Comparison of ENCODE assay signal across 8 cellular contexts in the genomic region with DNA sequence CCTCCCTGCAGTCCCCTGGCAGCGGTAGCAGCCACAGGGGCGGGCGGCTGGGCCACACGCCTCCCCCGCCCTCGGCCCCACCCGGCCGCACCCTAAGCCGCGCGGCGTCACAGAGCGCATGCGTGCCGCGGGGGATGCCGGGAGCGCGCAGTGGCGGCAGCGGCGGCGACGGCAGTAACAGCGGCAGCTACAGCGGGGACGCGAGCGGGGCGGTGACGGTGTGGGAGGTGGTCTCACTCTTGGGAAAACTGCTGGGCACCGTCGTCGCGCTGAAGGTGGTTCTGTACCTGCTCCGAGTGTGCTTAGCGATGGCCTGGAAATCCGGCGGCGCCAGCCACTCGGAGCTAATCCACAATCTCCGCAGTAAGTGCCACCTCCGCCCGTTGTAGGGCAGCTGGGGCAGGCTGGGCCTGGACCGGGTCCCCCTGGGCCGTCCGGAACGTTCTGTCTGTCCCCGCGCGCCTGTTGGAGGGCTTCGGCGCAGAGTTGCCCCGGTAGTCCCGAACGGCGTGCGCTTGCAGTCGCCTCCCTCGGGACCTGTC. TPM values are rescaled to one million over a fixed set of nuclear protein-coding genes. Genes with fewer than 3 reads are reported as not detected.
DNase-seq lines count a peak whose midpoint lies in the region; ATAC-seq and TF ChIP-seq lines count a peak whose summit lies in the region.

A gene (plus strand): TSS at position 148 of the 542 bp plus-strand sequence. CDS start 161 bp downstream, at position 309.

- peak within 1 kb of the TSS; percentile 83 for H3K27ac Mint-ChIP-seq in activated CD4-positive, alpha-beta memory T cell treated with anti-CD3 and anti-CD28 coated beads for 36 hours

- CTCF ChIA-PET in activated CD4-positive, alpha-beta memory T cell treated with anti-CD3 and anti-CD28 coated beads for 36 hours (lab: Charles Lee) = interaction anchor here (1.9 kb wide), 1 partner anchor 32 kb away, joined by 5 read pairs; a partner anchor contains a TSS

- TF ChIP-seq POLR2A in lower leg skin (IDR thresholded peaks at IDR 0.05) = no peak

- DNase-seq in CD1c-positive myeloid dendritic cell (ENCODE audit: extremely low spot score) (peak; percentile 98), NCI-H774 (lab: John Stamatoyannopoulos, UW) (peak; percentile 95), dorsolateral prefrontal cortex (peak; percentile 77 to 97 (median 86)), lower leg skin (ENCODE audit: low spot score in 2 of 2) (peak; percentile 84 to 97)
- DNase-seq in activated CD4-positive, alpha-beta memory T cell treated with anti-CD3 and anti-CD28 coated beads for 36 hours = peak; percentile 94
- peak; percentile 83 to 87 for DNase-seq in stimulated activated CD4-positive, alpha-beta T cell treated with anti-CD3 and anti-CD28 coated beads, Interleukin-4, amount 100 ng/mL, for 48 hours (ENCODE audit: low read depth in 2 of 2)

- ATAC-seq in GM19395 (IDR thresholded peaks at IDR 0.05; ENCODE audit: unreplicated experiment) = peak; percentile 82
- peak; percentile 80 for ATAC-seq in HG03558 (IDR thresholded peaks at IDR 0.05; ENCODE audit: extremely low read depth, unreplicated experiment)

- H3K4me3 Mint-ChIP-seq in activated CD4-positive, alpha-beta memory T cell treated with anti-CD3 and anti-CD28 coated beads for 36 hours = peak within 1 kb of the TSS; percentile 87

- H3K4me3 ChIP-seq in dorsolateral prefrontal cortex = peak within 1 kb of the TSS; percentile 56 to 100 (median 97)
- peak within 1 kb of the TSS; percentile 80 for H3K4me3 ChIP-seq in lower leg skin (ENCODE audit: low read depth, poor library complexity, severe bottlenecking)

- intact Hi-C loops in activated CD4-positive, alpha-beta memory T cell treated with anti-CD3 and anti-CD28 coated beads for 36 hours (cut with micrococcal nuclease) = loop anchor here (1.0 to 10.0 kb wide), 5 partner anchors 101 to 262 kb away; a partner anchor contains a TSS
- intact Hi-C loops in dorsolateral prefrontal cortex (cut with DNase I) (loop anchor here (2.0 to 10.0 kb wide), 6 partner anchors 65 to 185 kb away; a partner anchor contains a TSS), lower leg skin (cut with DNase I; ENCODE audit: low total_unique reads) (no loop called here)

- POLR2A ChIA-PET in activated CD4-positive, alpha-beta memory T cell treated with anti-CD3 and anti-CD28 coated beads for 36 hours (lab: Charles Lee) = interaction anchor here (0.6 to 2.0 kb wide), 3 partner anchors 32 to 260 kb away, joined by 3 to 15 read pairs (median 5); a partner anchor contains a TSS

- peak in 37 of 56 donors; percentile 7 to 50 (median 30) for TF ChIP-seq CTCF in dorsolateral prefrontal cortex (IDR thresholded peaks at IDR 0.05 in 54 of 56, conservative IDR thresholded peaks at IDR 0.05 in 2 of 56; ENCODE audit: low read depth in 1 of 56, partially characterized antibody in 56 of 56)
- TF ChIP-seq CTCF in lower leg skin (IDR thresholded peaks at IDR 0.05) = no peak

- H3K4me1 Mint-ChIP-seq in activated CD4-positive, alpha-beta memory T cell treated with anti-CD3 and anti-CD28 coated beads for 36 hours (ENCODE audit: low read depth) = peaks cover 48% of the 10 kb centered on the region

- H3K36me3 Mint-ChIP-seq in activated CD4-positive, alpha-beta memory T cell treated with anti-CD3 and anti-CD28 coated beads for 36 hours = peaks cover 6% of the 10 kb centered on the region

- H3K9me3 Mint-ChIP-seq in activated CD4-positive, alpha-beta memory T cell treated with anti-CD3 and anti-CD28 coated beads for 36 hours = no peaks in the 10 kb centered on the region

- H3K27me3 Mint-ChIP-seq in activated CD4-positive, alpha-beta memory T cell treated with anti-CD3 and anti-CD28 coated beads for 36 hours = no peaks in the 10 kb centered on the region

- no peaks in the 10 kb centered on the region for H3K27me3 ChIP-seq in dorsolateral prefrontal cortex

- peak within 1 kb of the TSS; percentile 56 to 97 (median 91) for H3K27ac ChIP-seq in dorsolateral prefrontal cortex

- WGBS in lower leg skin, 2 donors = 0 to 1% methylated on average over 22 to 38 of the region's 60 CpGs

RNA-seq across cellular contexts. Expression of the gene that starts here (rescaled TPM):
- 10 to 100 TPM; 92.6 to 98.0 TPM for total RNA-seq in activated CD4-positive, alpha-beta memory T cell treated with anti-CD3 and anti-CD28 coated beads for 36 hours
- total RNA-seq in dorsolateral prefrontal cortex (100 to 1,000 TPM in 116 of 120 experiments, 10 to 100 TPM in 4; 58.9 to 288 (median 217) TPM), lower leg skin (10 to 100 TPM; 68.4 to 93.5 (median 78.3) TPM)

Comparison
In these comparisons a context has a peak if more than half of its experiments do, and no peak if none do; other contexts are left out.
1. Peak in every context shown above with its lines: DNase-seq, ATAC-seq, H3K4me3 ChIP-seq and H3K27ac ChIP-seq.
2. CTCF ChIP-seq: peak in dorsolateral prefrontal cortex (37 of 56); none in lower leg skin (0 of 3).